1 cellular context compared by ENCODE assay signal in genomic region chr2:238240761-238241711, GRCh38.
A peak's percentile ranks its signal among the peaks of the same experiment; 100 is the strongest.
TF ChIP-seq lines count a peak whose summit lies in the region.

No MANE protein-coding gene starts in this region.

TF ChIP-seq in K562, 482 proteins besides CTCF, POLR2A, EP300 and RAD21:
- TF ChIP-seq MAX (CRISPR knock-in tag; IDR thresholded peaks at IDR 0.05) (0 out of 2 replicates have a peak, but pooled peaks have one; percentile 19), POLR2AphosphoS5 (IDR thresholded peaks at IDR 0.05; ENCODE audit: control insufficient read depth, insufficient read depth, low read depth, low read length) (no peak), PHB (CRISPR knock-in tag; IDR thresholded peaks at IDR 0.05) (no peak), E2F6 (IDR thresholded peaks at IDR 0.05; ENCODE audit: borderline replicate concordance in 1 of 2, extremely low read depth in 1 of 2, insufficient read depth in 1 of 2, insufficient read length in 1 of 2, low read depth in 1 of 2, low read length in 1 of 2, poor library complexity in 1 of 2, severe bottlenecking in 1 of 2) (peak in 1 of 2 experiments; percentile 57), MAFK (IDR thresholded peaks at IDR 0.05; ENCODE audit: low read length) (no peak), ZNF384 (IDR thresholded peaks at IDR 0.05; ENCODE audit: low read depth, low read length) (no peak), ARNT (IDR thresholded peaks at IDR 0.05) (no peak), ZFPM2 (CRISPR knock-in tag; IDR thresholded peaks at IDR 0.05) (no peak), ZZZ3 (IDR thresholded peaks at IDR 0.05) (no peak), SMC3 (conservative IDR thresholded peaks at IDR 0.05; ENCODE audit: insufficient read depth, low read depth, low read length) (no peak), TARDBP (IDR thresholded peaks at IDR 0.05) (no peak), MCM2 (IDR thresholded peaks at IDR 0.05; ENCODE audit: low read depth) (no peak), KLF6 (CRISPR knock-in tag; IDR thresholded peaks at IDR 0.05; ENCODE audit: borderline replicate concordance) (no peak), GTF2F1 (IDR thresholded peaks at IDR 0.05; ENCODE audit: low read depth, low read length) (no peak), EGR1 (conservative IDR thresholded peaks at IDR 0.05) (peak; percentile 67), RB1 (IDR thresholded peaks at IDR 0.05; ENCODE audit: low read depth) (0 out of 2 replicates have a peak, but pooled peaks have one; percentile 10), TAF15 (IDR thresholded peaks at IDR 0.05; ENCODE audit: low read depth, low read length) (no peak), CHD4 (IDR thresholded peaks at IDR 0.05; ENCODE audit: insufficient read depth, insufficient replicate concordance, low read depth, low read length, poor library complexity, severe bottlenecking) (no peak), GABPB1 (CRISPR knock-in tag; IDR thresholded peaks at IDR 0.05) (no peak), ZNF717 (CRISPR knock-in tag; IDR thresholded peaks at IDR 0.05) (no peak), PRMT5 (CRISPR knock-in tag; IDR thresholded peaks at IDR 0.05) (no peak), EHMT2 (IDR thresholded peaks at IDR 0.05) (no peak)
- TF ChIP-seq, protein P1, sequence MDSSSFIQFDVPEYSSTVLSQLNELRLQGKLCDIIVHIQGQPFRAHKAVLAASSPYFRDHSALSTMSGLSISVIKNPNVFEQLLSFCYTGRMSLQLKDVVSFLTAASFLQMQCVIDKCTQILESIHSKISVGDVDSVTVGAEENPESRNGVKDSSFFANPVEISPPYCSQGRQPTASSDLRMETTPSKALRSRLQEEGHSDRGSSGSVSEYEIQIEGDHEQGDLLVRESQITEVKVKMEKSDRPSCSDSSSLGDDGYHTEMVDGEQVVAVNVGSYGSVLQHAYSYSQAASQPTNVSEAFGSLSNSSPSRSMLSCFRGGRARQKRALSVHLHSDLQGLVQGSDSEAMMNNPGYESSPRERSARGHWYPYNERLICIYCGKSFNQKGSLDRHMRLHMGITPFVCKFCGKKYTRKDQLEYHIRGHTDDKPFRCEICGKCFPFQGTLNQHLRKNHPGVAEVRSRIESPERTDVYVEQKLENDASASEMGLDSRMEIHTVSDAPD (CRISPR knock-in tag; IDR thresholded peaks at IDR 0.05) = no peak
- TF ChIP-seq, protein P2, sequence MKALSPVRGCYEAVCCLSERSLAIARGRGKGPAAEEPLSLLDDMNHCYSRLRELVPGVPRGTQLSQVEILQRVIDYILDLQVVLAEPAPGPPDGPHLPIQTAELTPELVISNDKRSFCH (CRISPR knock-in tag; IDR thresholded peaks at IDR 0.05) = no peak
- TF ChIP-seq, protein P2 (tag; IDR thresholded peaks at IDR 0.05) = no peak
- TF ChIP-seq, protein P3, sequence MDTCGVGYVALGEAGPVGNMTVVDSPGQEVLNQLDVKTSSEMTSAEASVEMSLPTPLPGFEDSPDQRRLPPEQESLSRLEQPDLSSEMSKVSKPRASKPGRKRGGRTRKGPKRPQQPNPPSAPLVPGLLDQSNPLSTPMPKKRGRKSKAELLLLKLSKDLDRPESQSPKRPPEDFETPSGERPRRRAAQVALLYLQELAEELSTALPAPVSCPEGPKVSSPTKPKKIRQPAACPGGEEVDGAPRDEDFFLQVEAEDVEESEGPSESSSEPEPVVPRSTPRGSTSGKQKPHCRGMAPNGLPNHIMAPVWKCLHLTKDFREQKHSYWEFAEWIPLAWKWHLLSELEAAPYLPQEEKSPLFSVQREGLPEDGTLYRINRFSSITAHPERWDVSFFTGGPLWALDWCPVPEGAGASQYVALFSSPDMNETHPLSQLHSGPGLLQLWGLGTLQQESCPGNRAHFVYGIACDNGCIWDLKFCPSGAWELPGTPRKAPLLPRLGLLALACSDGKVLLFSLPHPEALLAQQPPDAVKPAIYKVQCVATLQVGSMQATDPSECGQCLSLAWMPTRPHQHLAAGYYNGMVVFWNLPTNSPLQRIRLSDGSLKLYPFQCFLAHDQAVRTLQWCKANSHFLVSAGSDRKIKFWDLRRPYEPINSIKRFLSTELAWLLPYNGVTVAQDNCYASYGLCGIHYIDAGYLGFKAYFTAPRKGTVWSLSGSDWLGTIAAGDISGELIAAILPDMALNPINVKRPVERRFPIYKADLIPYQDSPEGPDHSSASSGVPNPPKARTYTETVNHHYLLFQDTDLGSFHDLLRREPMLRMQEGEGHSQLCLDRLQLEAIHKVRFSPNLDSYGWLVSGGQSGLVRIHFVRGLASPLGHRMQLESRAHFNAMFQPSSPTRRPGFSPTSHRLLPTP (IDR thresholded peaks at IDR 0.05; ENCODE audit: borderline replicate concordance, extremely low read depth, insufficient read length) = no peak
